Comparison of ENCODE assay signal across 19 cellular contexts in the genomic region with DNA sequence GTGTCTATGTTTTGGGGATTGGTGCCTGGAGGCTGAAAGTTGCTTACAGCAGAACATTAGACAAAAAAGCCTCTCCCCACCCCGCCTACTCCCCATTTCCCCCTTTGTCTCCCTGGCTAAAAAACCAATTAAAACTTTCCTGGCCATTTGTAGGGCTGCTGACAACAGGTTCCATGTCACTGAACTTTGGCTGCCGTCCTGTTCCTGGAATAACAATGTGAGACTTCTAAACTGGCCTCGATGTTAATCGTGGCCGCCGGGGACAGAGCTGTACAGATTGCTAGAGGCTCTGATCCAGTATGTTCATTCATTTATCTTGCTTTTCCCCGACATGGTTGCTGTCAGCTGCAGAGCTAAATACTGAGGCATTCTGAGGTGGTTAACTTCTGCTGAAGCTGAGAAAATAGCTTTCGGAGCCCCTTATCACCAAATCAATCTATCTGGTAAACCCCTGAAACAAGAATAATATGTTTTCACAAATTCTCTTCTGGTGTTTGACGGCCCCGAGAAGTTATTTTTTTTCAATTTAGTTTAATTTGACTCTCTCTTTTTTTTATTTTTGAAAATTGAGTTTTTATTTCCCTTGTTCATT.
DNase-seq lines count a peak whose midpoint lies in the region; ATAC-seq and TF ChIP-seq lines count a peak whose summit lies in the region.
"Had no signal": no experiment of that assay in that cellular context is flagged by ENCODE, and none has a peak within 500 bp of the region (broad histone marks: within the 10 kb centered on the region; RNA-seq: fewer than 3 reads in every experiment).

No MANE protein-coding gene starts in this region.

- no peaks in the 10 kb centered on the region for H3K36me3 Mint-ChIP-seq in nephron progenitor cell (ENCODE audit: low read depth)
- H3K36me3 Mint-ChIP-seq in WTC11: peaks cover 26% of the 10 kb centered on the region

- H3K4me3 ChIP-seq in heart right ventricle (no peak overlapping the region), thoracic aorta (peak overlapping the region; percentile 38)
- H3K4me3 ChIP-seq: ovary, testis had no signal

- POLR2A ChIA-PET in WTC11 (lab: Charles Lee): interaction anchor here (0.6 kb wide), 1 partner anchor 12 kb away, joined by 3 read pairs; no protein-coding TSS in a partner anchor

- peak in 6 of 8 donors; percentile 33 to 77 (median 52) for ATAC-seq in heart right ventricle
- no peak for ATAC-seq in thoracic aorta (ENCODE audit: insufficient number of reproducible peaks, low FRiP score, low read depth)
- no peak for ATAC-seq in WTC11
- ATAC-seq: Panc1 had no signal

- H3K27ac Mint-ChIP-seq in nephron progenitor cell (peak overlapping the region; percentile 97), WTC11 (no peak overlapping the region)

- DNase-seq in DMS 273 (lab: John Stamatoyannopoulos, UW; ENCODE audit: unreplicated experiment) (peak; percentile 32), DMS 273 treated with DMSO at 0.1 percent for 48 hours (lab: John Stamatoyannopoulos, UW) (no peak), heart right ventricle (peak; percentile 11 to 17), nephron progenitor cell (peak; percentile 20), thoracic aorta (ENCODE audit: low spot score) (no peak), WTC11 (ENCODE audit: low spot score) (no peak), NCI-H510A (lab: John Stamatoyannopoulos, UW) (no peak), DMS53 treated with DMSO at 0.1 percent for 48 hours (lab: John Stamatoyannopoulos, UW; ENCODE audit: unreplicated experiment) (no peak)
- DNase-seq: activated CD4-positive, alpha-beta T cell treated with anti-CD3 and anti-CD28 coated beads for 4 hours; activated CD8-positive, alpha-beta memory T cell treated with anti-CD3 and anti-CD28 coated beads, Interleukin-2, amount 50 U/mL, for 48 hours; activated effector memory CD4-positive, alpha-beta T cell treated with anti-CD3 and anti-CD28 coated beads, Interleukin-2, amount 50 U/mL, for 16 hours; KG1; NCI-H1105 treated with DMSO at 0.1 percent for 48 hours; NCI-H2171; ovary; testis had no signal

- CTCF ChIA-PET in WTC11 (lab: Charles Lee): no interaction called here

- peaks cover 52% of the 10 kb centered on the region for H3K4me1 Mint-ChIP-seq in nephron progenitor cell
- H3K4me1 Mint-ChIP-seq in WTC11: peaks cover 11% of the 10 kb centered on the region
- H3K4me1 Mint-ChIP-seq: central memory CD8-positive, alpha-beta T cell had no signal

- intact Hi-C loops in heart right ventricle (cut with DNase I): no loop called here

- H3K9me3 Mint-ChIP-seq in nephron progenitor cell (no peaks in the 10 kb centered on the region), WTC11 (peaks cover 31% of the 10 kb centered on the region)

- peaks cover 0 to 9% (median 0%) of the 10 kb centered on the region in 11 donors for H3K9me3 ChIP-seq in heart right ventricle
- H3K9me3 ChIP-seq in thoracic aorta: no peaks in the 10 kb centered on the region
- H3K9me3 ChIP-seq: ovary, testis had no signal

- H3K27me3 ChIP-seq in heart right ventricle (no peaks in the 10 kb centered on the region), thoracic aorta (replicated peaks; ENCODE audit: insufficient read depth) (no peaks in the 10 kb centered on the region)
- H3K27me3 ChIP-seq: ovary, testis had no signal

- H3K27ac ChIP-seq in heart right ventricle (no peak overlapping the region), thoracic aorta (no peak overlapping the region)
- H3K27ac ChIP-seq: 22Rv1, ovary, testis had no signal

- TF ChIP-seq CTCF in heart right ventricle (IDR thresholded peaks at IDR 0.05) (no peak), nephron progenitor cell (IDR thresholded peaks at IDR 0.05) (no peak), thoracic aorta (IDR thresholded peaks at IDR 0.05) (no peak), WTC11 (IDR thresholded peaks at IDR 0.05) (no peak)

- no peaks in the 10 kb centered on the region for H3K27me3 Mint-ChIP-seq in nephron progenitor cell (ENCODE audit: low read depth, poor library complexity)
- H3K27me3 Mint-ChIP-seq in WTC11 (ENCODE audit: low read depth): peaks cover 45% of the 10 kb centered on the region
- H3K27me3 Mint-ChIP-seq: central memory CD8-positive, alpha-beta T cell had no signal

- H3K4me1 ChIP-seq in heart right ventricle: peaks cover 0 to 14% (median 4%) of the 10 kb centered on the region in 9 donors
- peaks cover 5 to 12% of the 10 kb centered on the region in 2 donors for H3K4me1 ChIP-seq in thoracic aorta (ENCODE audit: control insufficient read depth in 1 of 2, low read depth in 2 of 2)
- H3K4me1 ChIP-seq: testis had no signal

- WGBS in heart right ventricle, 2 donors: 28 to 31% methylated on average over 10 of the region's 10 CpGs

- no peaks in the 10 kb centered on the region for H3K36me3 ChIP-seq in heart right ventricle
- H3K36me3 ChIP-seq in thoracic aorta: no peaks in the 10 kb centered on the region
- H3K36me3 ChIP-seq: ovary had no signal

- peak overlapping the region; percentile 46 for H3K4me3 Mint-ChIP-seq in nephron progenitor cell
- H3K4me3 Mint-ChIP-seq in WTC11: no peak overlapping the region
- H3K4me3 Mint-ChIP-seq: central memory CD8-positive, alpha-beta T cell had no signal

TF ChIP-seq in WTC11, 78 proteins besides CTCF, POLR2A, EP300 and RAD21:
- TF ChIP-seq, protein P1, sequence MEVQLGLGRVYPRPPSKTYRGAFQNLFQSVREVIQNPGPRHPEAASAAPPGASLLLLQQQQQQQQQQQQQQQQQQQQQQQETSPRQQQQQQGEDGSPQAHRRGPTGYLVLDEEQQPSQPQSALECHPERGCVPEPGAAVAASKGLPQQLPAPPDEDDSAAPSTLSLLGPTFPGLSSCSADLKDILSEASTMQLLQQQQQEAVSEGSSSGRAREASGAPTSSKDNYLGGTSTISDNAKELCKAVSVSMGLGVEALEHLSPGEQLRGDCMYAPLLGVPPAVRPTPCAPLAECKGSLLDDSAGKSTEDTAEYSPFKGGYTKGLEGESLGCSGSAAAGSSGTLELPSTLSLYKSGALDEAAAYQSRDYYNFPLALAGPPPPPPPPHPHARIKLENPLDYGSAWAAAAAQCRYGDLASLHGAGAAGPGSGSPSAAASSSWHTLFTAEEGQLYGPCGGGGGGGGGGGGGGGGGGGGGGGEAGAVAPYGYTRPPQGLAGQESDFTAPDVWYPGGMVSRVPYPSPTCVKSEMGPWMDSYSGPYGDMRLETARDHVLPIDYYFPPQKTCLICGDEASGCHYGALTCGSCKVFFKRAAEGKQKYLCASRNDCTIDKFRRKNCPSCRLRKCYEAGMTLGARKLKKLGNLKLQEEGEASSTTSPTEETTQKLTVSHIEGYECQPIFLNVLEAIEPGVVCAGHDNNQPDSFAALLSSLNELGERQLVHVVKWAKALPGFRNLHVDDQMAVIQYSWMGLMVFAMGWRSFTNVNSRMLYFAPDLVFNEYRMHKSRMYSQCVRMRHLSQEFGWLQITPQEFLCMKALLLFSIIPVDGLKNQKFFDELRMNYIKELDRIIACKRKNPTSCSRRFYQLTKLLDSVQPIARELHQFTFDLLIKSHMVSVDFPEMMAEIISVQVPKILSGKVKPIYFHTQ (CRISPR knock-in tag; IDR thresholded peaks at IDR 0.05): no peak
- TF ChIP-seq GABPB1 (CRISPR knock-in tag; IDR thresholded peaks at IDR 0.05): no peak
- no peak for TF ChIP-seq ZBTB21 (CRISPR knock-in tag; IDR thresholded peaks at IDR 0.05; ENCODE audit: borderline replicate concordance)
- TF ChIP-seq, protein P2, sequence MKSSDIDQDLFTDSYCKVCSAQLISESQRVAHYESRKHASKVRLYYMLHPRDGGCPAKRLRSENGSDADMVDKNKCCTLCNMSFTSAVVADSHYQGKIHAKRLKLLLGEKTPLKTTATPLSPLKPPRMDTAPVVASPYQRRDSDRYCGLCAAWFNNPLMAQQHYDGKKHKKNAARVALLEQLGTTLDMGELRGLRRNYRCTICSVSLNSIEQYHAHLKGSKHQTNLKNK (CRISPR knock-in tag; IDR thresholded peaks at IDR 0.05): no peak
- TF ChIP-seq GTF2I (CRISPR knock-in tag; conservative IDR thresholded peaks at IDR 0.05): no peak

Comparison
In these comparisons a context has a peak if more than half of its experiments do, and no peak if none do; other contexts are left out.
1. DNase-seq: peak in DMS 273 (single experiment), heart right ventricle (2 of 2) and nephron progenitor cell (single experiment); none in DMS 273 treated with DMSO at 0.1 percent for 48 hours (single experiment), thoracic aorta (single experiment), WTC11 (single experiment), NCI-H510A (single experiment) and DMS53 treated with DMSO at 0.1 percent for 48 hours (single experiment).
2. ATAC-seq: peak in heart right ventricle (6 of 8); none in thoracic aorta (single experiment) and WTC11 (single experiment).